ENCODE assay signal across 23 cellular contexts in genomic region chr3:189303584-189303983, GRCh38.
A peak's percentile ranks its signal among the peaks of the same experiment; 100 is the strongest.
DNase-seq lines count a peak whose midpoint lies in the region; ATAC-seq and TF ChIP-seq lines count a peak whose summit lies in the region.
"Had no signal": no experiment of that assay in that cellular context is flagged by ENCODE, and none has a peak within 500 bp of the region (broad histone marks: within the 10 kb centered on the region; RNA-seq: fewer than 3 reads in every experiment).

No MANE protein-coding gene starts in this region.

- H3K4me1 Mint-ChIP-seq in activated T-helper 17 cell treated with anti-CD3 and anti-CD28 coated beads, Interleukin-2, amount 50 U/mL, for 72 hours: peaks cover 23% of the 10 kb centered on the region
- H3K4me1 Mint-ChIP-seq in Caco-2 (ENCODE audit: low read depth, unreplicated experiment): peaks cover 18% of the 10 kb centered on the region
- H3K4me1 Mint-ChIP-seq: naive B cell had no signal

- H3K36me3 ChIP-seq in mucosa of rectum (ENCODE audit: control insufficient read depth in 2 of 2, insufficient read depth in 2 of 2, low read length in 2 of 2) (no peaks in the 10 kb centered on the region), Caco-2 (ENCODE audit: control insufficient read depth, insufficient read depth, low read length) (no peaks in the 10 kb centered on the region)
- H3K36me3 ChIP-seq: heart left ventricle, upper lobe of right lung had no signal

- H3K27ac ChIP-seq in mucosa of rectum (ENCODE audit: low read depth in 2 of 2, low read length in 2 of 2): peak overlapping the region; percentile 84 to 85
- H3K27ac ChIP-seq: heart left ventricle, HL-60 had no signal

- no peak overlapping the region for H3K9ac ChIP-seq in mucosa of rectum (ENCODE audit: low read depth in 1 of 2, low read length in 2 of 2)

- POLR2A ChIA-PET in Caco-2 (lab: Charles Lee): no interaction called here

- peaks cover 9 to 31% of the 10 kb centered on the region in 2 donors for H3K4me1 ChIP-seq in mucosa of rectum (ENCODE audit: control insufficient read depth in 2 of 2, insufficient read depth in 2 of 2, low read length in 2 of 2)
- H3K4me1 ChIP-seq in Caco-2: peaks cover 24% of the 10 kb centered on the region
- H3K4me1 ChIP-seq: heart left ventricle, upper lobe of right lung had no signal

- no peak overlapping the region for H3K4me3 Mint-ChIP-seq in activated T-helper 17 cell treated with anti-CD3 and anti-CD28 coated beads, Interleukin-2, amount 50 U/mL, for 72 hours
- H3K4me3 Mint-ChIP-seq in Caco-2 (ENCODE audit: unreplicated experiment): no peak overlapping the region
- H3K4me3 Mint-ChIP-seq: activated naive CD8-positive, alpha-beta T cell treated with anti-CD3 and anti-CD28 coated beads, Interleukin-2, amount 50 U/mL, for 24 hours; CD4-positive, alpha-beta memory T cell; naive B cell had no signal

- no TSS peak for BruUV-seq in Caco-2 (replicated peaks; lab: Mats Ljungman, UMichigan)

- H3K27me3 Mint-ChIP-seq in activated T-helper 17 cell treated with anti-CD3 and anti-CD28 coated beads, Interleukin-2, amount 50 U/mL, for 72 hours: no peaks in the 10 kb centered on the region
- no peaks in the 10 kb centered on the region for H3K27me3 Mint-ChIP-seq in Caco-2 (ENCODE audit: insufficient read depth, unreplicated experiment)
- H3K27me3 Mint-ChIP-seq: CD4-positive, alpha-beta memory T cell; T-cell had no signal

- no peak for TF ChIP-seq CTCF in Caco-2 (IDR thresholded peaks at IDR 0.05; ENCODE audit: insufficient read depth in 1 of 2, low read depth in 1 of 2, low read length in 1 of 2, severe bottlenecking in 1 of 2, unreplicated experiment in 1 of 2)

- peak overlapping the region; percentile 80 for H3K27ac Mint-ChIP-seq in activated T-helper 17 cell treated with anti-CD3 and anti-CD28 coated beads, Interleukin-2, amount 50 U/mL, for 72 hours
- H3K27ac Mint-ChIP-seq in Caco-2 (ENCODE audit: unreplicated experiment): no peak overlapping the region
- H3K27ac Mint-ChIP-seq: activated naive CD8-positive, alpha-beta T cell treated with anti-CD3 and anti-CD28 coated beads, Interleukin-2, amount 50 U/mL, for 24 hours; CD4-positive, alpha-beta memory T cell; naive B cell; T-cell had no signal

- H3K36me3 Mint-ChIP-seq in activated T-helper 17 cell treated with anti-CD3 and anti-CD28 coated beads, Interleukin-2, amount 50 U/mL, for 72 hours (ENCODE audit: low read depth): no peaks in the 10 kb centered on the region
- no peaks in the 10 kb centered on the region for H3K36me3 Mint-ChIP-seq in Caco-2 (ENCODE audit: insufficient read depth, unreplicated experiment)
- H3K36me3 Mint-ChIP-seq: naive B cell had no signal

- H3K4me3 ChIP-seq in mucosa of rectum (ENCODE audit: low read length in 2 of 2) (no peak overlapping the region), Caco-2 (ENCODE audit: low read depth, low read length) (no peak overlapping the region)
- H3K4me3 ChIP-seq: heart left ventricle, upper lobe of right lung had no signal

- no peaks in the 10 kb centered on the region for H3K9me3 ChIP-seq in mucosa of rectum (ENCODE audit: control insufficient read depth in 2 of 2, low read length in 2 of 2)
- H3K9me3 ChIP-seq in Caco-2: no peaks in the 10 kb centered on the region
- H3K9me3 ChIP-seq: heart left ventricle, upper lobe of right lung had no signal

- H3K9me3 Mint-ChIP-seq in activated T-helper 17 cell treated with anti-CD3 and anti-CD28 coated beads, Interleukin-2, amount 50 U/mL, for 72 hours: peaks cover 10% of the 10 kb centered on the region
- H3K9me3 Mint-ChIP-seq in Caco-2 (ENCODE audit: unreplicated experiment): no peaks in the 10 kb centered on the region
- H3K9me3 Mint-ChIP-seq: activated naive CD8-positive, alpha-beta T cell treated with anti-CD3 and anti-CD28 coated beads, Interleukin-2, amount 50 U/mL, for 24 hours; naive B cell; T-cell had no signal

- H3K27me3 ChIP-seq in mucosa of rectum (ENCODE audit: control insufficient read depth in 2 of 2, insufficient read depth in 2 of 2, low read length in 2 of 2) (no peaks in the 10 kb centered on the region), Caco-2 (replicated peaks; ENCODE audit: control insufficient read depth, insufficient read depth, low read length) (no peaks in the 10 kb centered on the region)
- H3K27me3 ChIP-seq: heart left ventricle, upper lobe of right lung had no signal

- DNase-seq in DMS53 (lab: John Stamatoyannopoulos, UW) (peak; percentile 20), DMS53 treated with DMSO at 0.1 percent for 48 hours (lab: John Stamatoyannopoulos, UW; ENCODE audit: unreplicated experiment) (no peak), HT-29 (ENCODE audit: low spot score) (peak; percentile 9), Caco-2 (no peak)
- DNase-seq in stimulated activated CD8-positive, alpha-beta memory T cell treated with anti-CD3 and anti-CD28 coated beads, Interleukin-4, amount 100 ng/mL, for 48 hours: no peak
- DNase-seq: activated CD4-positive, alpha-beta T cell treated with anti-CD3 and anti-CD28 coated beads, Interleukin-2, amount 50 U/mL, for 4 hours; activated CD8-positive, alpha-beta memory T cell treated with anti-CD3 and anti-CD28 coated beads, Interleukin-2, amount 50 U/mL, for 4 hours; activated gamma-delta T cell; activated naive CD8-positive, alpha-beta T cell treated with anti-CD3 and anti-CD28 coated beads, Interleukin-2, amount 50 U/mL, for 24 hours; AML-193; CD4-positive, alpha-beta memory T cell; heart left ventricle; mesendoderm; naive B cell; NCI-H82; Right ventricle myocardium superior; stimulated activated CD4-positive, alpha-beta T cell treated with anti-CD3 and anti-CD28 coated beads, Interleukin-1b, Interleukin-23, amount 100 ng/mL, for 48 hours; T-cell; upper lobe of right lung had no signal

- CTCF ChIA-PET in Caco-2 (lab: Charles Lee): interaction anchor here (0.6 kb wide), 1 partner anchor 638 kb away, joined by 3 read pairs; no protein-coding TSS in a partner anchor

- ATAC-seq in activated T-helper 17 cell treated with anti-CD3 and anti-CD28 coated beads, Interleukin-2, amount 50 U/mL, for 72 hours (replicated peaks): no peak
- ATAC-seq in GM21360 (IDR thresholded peaks at IDR 0.05; ENCODE audit: unreplicated experiment): no peak
- ATAC-seq: activated naive CD8-positive, alpha-beta T cell treated with anti-CD3 and anti-CD28 coated beads, Interleukin-2, amount 50 U/mL, for 24 hours; heart left ventricle; T-cell had no signal

- intact Hi-C loops in Caco-2 (cut with micrococcal nuclease; ENCODE audit: unreplicated experiment): no loop called here

Comparison
In these comparisons a context has a peak if more than half of its experiments do, and no peak if none do; other contexts are left out.
1. DNase-seq: peak in DMS53 (single experiment) and HT-29 (single experiment); none in DMS53 treated with DMSO at 0.1 percent for 48 hours (single experiment), Caco-2 (0 of 2) and stimulated activated CD8-positive, alpha-beta memory T cell treated with anti-CD3 and anti-CD28 coated beads, Interleukin-4, amount 100 ng/mL, for 48 hours (single experiment).